ENCODE assay signal across 19 cellular contexts in genomic region chr6:105014954-105015353, GRCh38. TPM values are rescaled to one million over a fixed set of nuclear protein-coding genes. Genes with fewer than 3 reads are reported as not detected.
DNase-seq lines count a peak whose midpoint lies in the region; ATAC-seq and TF ChIP-seq lines count a peak whose summit lies in the region.
"Had no signal": no experiment of that assay in that cellular context is flagged by ENCODE, and none has a peak within 500 bp of the region (broad histone marks: within the 10 kb centered on the region; RNA-seq: fewer than 3 reads in every experiment).

No MANE protein-coding gene starts in this region.

- TF ChIP-seq EP300 in SK-N-SH (IDR thresholded peaks at IDR 0.05; ENCODE audit: borderline replicate concordance in 1 of 2, low read depth in 1 of 2, low read length in 1 of 2): no peak

- H3K27ac ChIP-seq in GM23248: no peak overlapping the region
- peak overlapping the region; percentile 59 to 60; a peak in 3 of 4 replicates for H3K27ac ChIP-seq in SK-N-SH (ENCODE audit: low read depth in 2 of 2, low read length in 1 of 2)
- H3K27ac ChIP-seq: BLaER1, PC-9 had no signal

- H3K9ac ChIP-seq in GM23248 (no peak overlapping the region), SK-N-SH (peak overlapping the region; percentile 37; the same call in 1 of the 2 replicates)
- H3K9ac ChIP-seq: BLaER1 had no signal

- peak overlapping the region; percentile 92 for H3K27ac Mint-ChIP-seq in mesothelial cell of epicardium
- no peak overlapping the region for H3K27ac Mint-ChIP-seq in MCF 10A (ENCODE audit: low read depth, unreplicated experiment)

- no TSS peak for BruUV-seq in MCF 10A (replicated peaks; lab: Mats Ljungman, UMichigan)

- ATAC-seq in HG02623 (IDR thresholded peaks at IDR 0.05; ENCODE audit: unreplicated experiment): no peak
- ATAC-seq: GM12878 had no signal

- CTCF ChIA-PET in SK-N-SH (lab: Yijun Ruan, JAX) (interaction anchor here (0.8 to 1.5 kb wide), 4 partner anchors 8 to 417 kb away, joined by 3 to 4 read pairs (median 3); no protein-coding TSS in a partner anchor), MCF 10A (lab: Yijun Ruan, JAX) (interaction anchor here (2.3 kb wide), 1 partner anchor 62 kb away, joined by 5 read pairs; no protein-coding TSS in a partner anchor)

- H3K9me3 Mint-ChIP-seq in mesothelial cell of epicardium: no peaks in the 10 kb centered on the region
- no peaks in the 10 kb centered on the region for H3K9me3 Mint-ChIP-seq in MCF 10A (ENCODE audit: unreplicated experiment)

- H3K27me3 ChIP-seq in GM23248 (replicated peaks; ENCODE audit: insufficient read depth): no peaks in the 10 kb centered on the region
- H3K27me3 ChIP-seq in SK-N-SH (ENCODE audit: insufficient read depth): no peaks in the 10 kb centered on the region
- H3K27me3 ChIP-seq: BLaER1 had no signal

- H3K4me1 ChIP-seq in GM23248 (ENCODE audit: insufficient read depth) (peaks cover 14% of the 10 kb centered on the region), SK-N-SH (ENCODE audit: control insufficient read depth in 1 of 2, insufficient read depth in 2 of 2, low read depth in 1 of 2, low read length in 1 of 2) (peaks cover 0 to 7% of the 10 kb centered on the region in 2 experiments; a peak in 1 of 4 replicates)
- H3K4me1 ChIP-seq: BLaER1 had no signal

- intact Hi-C loops in MCF 10A (cut with micrococcal nuclease): no loop called here

- peaks cover 3% of the 10 kb centered on the region for H3K36me3 Mint-ChIP-seq in mesothelial cell of epicardium
- H3K36me3 Mint-ChIP-seq in MCF 10A (ENCODE audit: insufficient read depth, unreplicated experiment): no peaks in the 10 kb centered on the region

- no peak for TF ChIP-seq RAD21 in SK-N-SH (IDR thresholded peaks at IDR 0.05; ENCODE audit: low read length)

- H3F3A ChIP-seq in GM23248 (ENCODE audit: insufficient read depth) (no peaks in the 10 kb centered on the region), SK-N-SH (replicated peaks; ENCODE audit: insufficient read depth) (peaks cover 9% of the 10 kb centered on the region)

- H4K20me1 ChIP-seq in GM23248 (ENCODE audit: insufficient read depth): no peaks in the 10 kb centered on the region
- no peaks in the 10 kb centered on the region for H4K20me1 ChIP-seq in SK-N-SH (ENCODE audit: insufficient read depth)
- H4K20me1 ChIP-seq: BLaER1 had no signal

- H3K4me2 ChIP-seq in GM23248 (ENCODE audit: unreplicated experiment) (peak overlapping the region; percentile 80), SK-N-SH (0 out of 2 replicates have a peak overlapping the region, but pooled peaks have one; percentile 0)
- H3K4me2 ChIP-seq: BLaER1, PC-9 had no signal

- TF ChIP-seq CTCF in SK-N-SH (IDR thresholded peaks at IDR 0.05) (no peak), mesothelial cell of epicardium (IDR thresholded peaks at IDR 0.05; ENCODE audit: unreplicated experiment) (no peak), MCF 10A (IDR thresholded peaks at IDR 0.05; ENCODE audit: unreplicated experiment) (no peak)

- DNase-seq in GM23248: peak; percentile 2
- DNase-seq in SK-N-SH: no peak
- no peak for DNase-seq in mesothelial cell of epicardium (ENCODE audit: low spot score in 2 of 2, unreplicated experiment in 2 of 2)
- no peak for DNase-seq in DMS153 treated with DMSO at 0.1 percent for 48 hours (lab: John Stamatoyannopoulos, UW; ENCODE audit: unreplicated experiment)
- no peak for DNase-seq in MCF 10A (ENCODE audit: unreplicated experiment)
- DNase-seq in NCI-H510A treated with DMSO at 0.1 percent for 48 hours (lab: John Stamatoyannopoulos, UW): no peak
- DNase-seq: DMS 273 treated with DMSO at 0.1 percent for 48 hours, GOT3, KG1, MM.1S, NCI-H1105 treated with DMSO at 0.1 percent for 48 hours, NCI-H187 treated with DMSO at 0.1 percent for 48 hours, NCI-H446 treated with DMSO at 0.1 percent for 48 hours, NCI-H774, PC-9 had no signal

- POLR2A ChIA-PET in SK-N-SH (lab: Yijun Ruan, JAX) (no interaction called here), MCF 10A (lab: Yijun Ruan, JAX) (interaction anchor here (1.5 kb wide), 1 partner anchor 9 kb away, joined by 5 read pairs; no protein-coding TSS in a partner anchor)

- H3K4me1 Mint-ChIP-seq in mesothelial cell of epicardium (peaks cover 20% of the 10 kb centered on the region), MCF 10A (ENCODE audit: insufficient read depth, unreplicated experiment) (no peaks in the 10 kb centered on the region)

- in situ Hi-C loops in GM23248 (cut with MboI): no loop called here

- H3K9me3 ChIP-seq in GM23248 (ENCODE audit: low read depth) (no peaks in the 10 kb centered on the region), SK-N-SH (no peaks in the 10 kb centered on the region)
- H3K9me3 ChIP-seq: BLaER1 had no signal

- H3K4me3 ChIP-seq in GM23248: peak overlapping the region; percentile 39
- H3K4me3 ChIP-seq in SK-N-SH (ENCODE audit: low read depth in 2 of 2, low read length in 1 of 2): no peak overlapping the region; a peak in 1 of 4 replicates
- H3K4me3 ChIP-seq: BLaER1, GM12878, PC-9 had no signal

- H3K27me3 Mint-ChIP-seq in mesothelial cell of epicardium (ENCODE audit: low read depth) (no peaks in the 10 kb centered on the region), MCF 10A (ENCODE audit: insufficient read depth, unreplicated experiment) (peaks cover 46% of the 10 kb centered on the region)

- no peak overlapping the region for H3K4me3 Mint-ChIP-seq in mesothelial cell of epicardium
- no peak overlapping the region for H3K4me3 Mint-ChIP-seq in MCF 10A (ENCODE audit: unreplicated experiment)

- H2AFZ ChIP-seq in GM23248: peak overlapping the region; percentile 32; the same call in 1 of the 2 replicates
- H2AFZ ChIP-seq in SK-N-SH (ENCODE audit: low read depth): peak overlapping the region; percentile 71; the same call in 1 of the 2 replicates
- H2AFZ ChIP-seq: PC-9 had no signal

- H3K79me2 ChIP-seq in GM23248 (ENCODE audit: insufficient read depth) (no peaks in the 10 kb centered on the region), SK-N-SH (ENCODE audit: insufficient read depth) (no peaks in the 10 kb centered on the region)

- no peaks in the 10 kb centered on the region for H3K36me3 ChIP-seq in GM23248 (ENCODE audit: low read depth)
- no peaks in the 10 kb centered on the region for H3K36me3 ChIP-seq in SK-N-SH (replicated peaks in 1 of 2; ENCODE audit: control insufficient read depth in 1 of 2, insufficient read depth in 2 of 2, low read length in 1 of 2)
- H3K36me3 ChIP-seq: BLaER1 had no signal

- H3K9me2 ChIP-seq in GM23248 (ENCODE audit: insufficient read depth): no peaks in the 10 kb centered on the region
- no peaks in the 10 kb centered on the region for H3K9me2 ChIP-seq in SK-N-SH

TF ChIP-seq in SK-N-SH, 30 proteins besides CTCF, POLR2A, EP300 and RAD21 (continues in another document):
- TF ChIP-seq FOSL2 (IDR thresholded peaks at IDR 0.05; ENCODE audit: borderline replicate concordance, low read depth) (no peak), TEAD4 (IDR thresholded peaks at IDR 0.05; ENCODE audit: borderline replicate concordance, insufficient read depth) (no peak), MEF2A (IDR thresholded peaks at IDR 0.05; ENCODE audit: borderline replicate concordance, low read depth) (no peak), CHD2 (IDR thresholded peaks at IDR 0.05; ENCODE audit: low read length, partially characterized antibody) (no peak), IRF3 (IDR thresholded peaks at IDR 0.05; ENCODE audit: low read depth, low read length) (no peak), REST (IDR thresholded peaks at IDR 0.05; ENCODE audit: low read depth, low read length) (no peak), SMC3 (IDR thresholded peaks at IDR 0.05; ENCODE audit: low read depth, low read length) (no peak), POLR2AphosphoS5 (IDR thresholded peaks at IDR 0.05; ENCODE audit: low read depth, low read length) (no peak), NFIC (IDR thresholded peaks at IDR 0.05; ENCODE audit: borderline replicate concordance) (no peak), EZH2phosphoT487 (IDR thresholded peaks at IDR 0.05; ENCODE audit: borderline replicate concordance, low read depth) (no peak)

RNA-seq across cellular contexts. Expression of gene LIN28B, which starts 58.0 kb away (rescaled TPM):
- not detected in 2 replicates for total RNA-seq in GM23248 (2014; rRNA removed; shearing (Covaris generic))
- polyA plus RNA-seq in GM23248 (2016; fragmentation: Nextera tagmentation; extraction: Ambion mirVana) (0.04 TPM in 1 of 2 replicates, not detected in the other), SK-N-SH (2012; rRNA removed) (0.67 and 0.91 TPM in 2 replicates)
- polyA plus RNA-seq in SK-N-SH (2012; cell fraction: cytosol; rRNA removed): 1.0 and 1.1 TPM in 2 replicates
- 0.53 and 1.1 TPM in 2 replicates for polyA plus RNA-seq in SK-N-SH (2012; cell fraction: nucleus; rRNA removed)
- total RNA-seq in mesothelial cell of epicardium (18.1 to 19.7 TPM (median 19.3 TPM) in 3 replicates), MCF 10A (2022) (not detected in 2 replicates)
- total RNA-seq: PC-9 had no signal
- polyA plus RNA-seq: AG04450 had no signal

Comparison
In these comparisons a context has a peak if more than half of its experiments do, and no peak if none do; other contexts are left out.
1. RNA of gene LIN28B, which starts 58.0 kb away (total RNA-seq): 18.1 to 19.7 TPM in mesothelial cell of epicardium; not detected in GM23248 and not detected in MCF 10A; every median in the first group is over 10 times any median in the second.